In the genomic region with DNA sequence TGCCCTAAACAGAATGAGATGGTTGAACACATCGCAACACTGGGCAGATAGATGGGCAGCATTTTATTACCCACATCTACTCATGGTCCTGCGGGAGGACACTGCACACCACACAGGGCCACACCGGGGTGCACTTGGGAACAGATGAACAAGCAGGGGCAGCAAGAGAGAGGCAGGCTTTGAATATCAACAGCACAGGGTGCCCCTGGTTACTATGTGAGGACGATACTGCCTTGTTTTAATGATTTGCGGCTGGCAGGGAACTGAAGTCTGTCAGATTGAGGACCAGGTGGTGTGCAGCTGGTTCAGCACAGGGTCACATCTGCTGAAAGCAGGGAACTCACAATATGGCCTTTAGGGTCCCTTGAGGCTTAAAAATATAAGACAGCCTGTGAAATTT, we compare ENCODE assay signal across 21 cellular contexts.
DNase-seq lines count a peak whose midpoint lies in the region; ATAC-seq, FAIRE-seq and TF ChIP-seq lines count a peak whose summit lies in the region.
"Had no signal": no experiment of that assay in that cellular context is flagged by ENCODE, and none has a peak within 500 bp of the region (broad histone marks: within the 10 kb centered on the region; RNA-seq: fewer than 3 reads in every experiment).

No MANE protein-coding gene starts in this region.

- H3K4me1 Mint-ChIP-seq in glutamatergic neuron (ENCODE audit: low read depth, unreplicated experiment), result peaks cover 46% of the 10 kb centered on the region
- H3K4me1 Mint-ChIP-seq: activated CD4-positive, alpha-beta T cell treated with anti-CD3 and anti-CD28 coated beads, Interleukin-2, amount 10 ng/mL, durations not matched to agents 7 days and 5 days had no signal

- H3K4me2 ChIP-seq in KMS-11 (peak overlapping the region; percentile 84), trophoblast cell (ENCODE audit: low read length) (no peak overlapping the region), Karpas-422 (ENCODE audit: low read depth, low read length, poor library complexity, severe bottlenecking) (no peak overlapping the region)

- no peak overlapping the region for H3K18ac ChIP-seq in trophoblast cell (ENCODE audit: low read length)

- H3K79me2 ChIP-seq in KMS-11 (ENCODE audit: insufficient read depth, low read depth) (no peaks in the 10 kb centered on the region), trophoblast cell (ENCODE audit: control insufficient read depth, insufficient read depth, low read length, poor library complexity) (no peaks in the 10 kb centered on the region), Karpas-422 (ENCODE audit: low read length) (no peaks in the 10 kb centered on the region)

- no peak overlapping the region for H2BK5ac ChIP-seq in trophoblast cell (ENCODE audit: low read depth, low read length, poor library complexity)

- peaks cover 14% of the 10 kb centered on the region for H3K9me3 Mint-ChIP-seq in glutamatergic neuron (ENCODE audit: unreplicated experiment)
- H3K9me3 Mint-ChIP-seq: activated CD4-positive, alpha-beta T cell treated with anti-CD3 and anti-CD28 coated beads, Interleukin-2, amount 10 ng/mL, durations not matched to agents 7 days and 5 days had no signal

- no peak overlapping the region for H4K12ac ChIP-seq in trophoblast cell (ENCODE audit: low read depth, low read length)

- H2AFZ ChIP-seq in KMS-11 (ENCODE audit: low read depth) (no peak overlapping the region), trophoblast cell (ENCODE audit: insufficient read depth, low read length, poor library complexity) (no peak overlapping the region), Karpas-422 (ENCODE audit: low read length) (no peak overlapping the region)

- no peak overlapping the region for H3K14ac ChIP-seq in trophoblast cell (ENCODE audit: low read length)

- H3K4me3 ChIP-seq in KMS-11 (IDR thresholded peaks at IDR 0.05; ENCODE audit: insufficient read depth, low read depth, low read length) (no peak overlapping the region), trophoblast cell (ENCODE audit: low read depth, low read length) (no peak overlapping the region), Karpas-422 (ENCODE audit: low read length) (no peak overlapping the region)
- H3K4me3 ChIP-seq: left ventricle myocardium inferior, pancreas had no signal

- peak overlapping the region; percentile 79 for H3K4me3 Mint-ChIP-seq in glutamatergic neuron (ENCODE audit: unreplicated experiment)
- H3K4me3 Mint-ChIP-seq: activated CD4-positive, alpha-beta T cell treated with anti-CD3 and anti-CD28 coated beads, Interleukin-2, amount 10 ng/mL, durations not matched to agents 7 days and 5 days had no signal

- H3K9ac ChIP-seq in KMS-11 (peak overlapping the region; percentile 26), trophoblast cell (ENCODE audit: low read length) (no peak overlapping the region), Karpas-422 (ENCODE audit: low read length) (no peak overlapping the region)

- no peak for DNase-seq in GM12892 (ENCODE audit: insufficient read length)
- peak; percentile 80 for DNase-seq in glutamatergic neuron
- DNase-seq in trophoblast cell, result no peak
- DNase-seq in Karpas-422, result no peak
- DNase-seq in kidney tubule cell (ENCODE audit: low spot score), result no peak
- DNase-seq: activated CD4-positive, alpha-beta T cell treated with anti-CD3 and anti-CD28 coated beads, Interleukin-2, amount 10 ng/mL, durations not matched to agents 7 days and 5 days; activated naive CD4-positive, alpha-beta T cell treated with Interleukin-2 at 50 U/mL for 16 hours; COR-L47; foreskin melanocyte; HCEC 1CT; left ventricle myocardium inferior; NCI-H446 treated with DMSO at 0.1 percent for 48 hours; pancreas; PC-3; stimulated activated CD4-positive, alpha-beta T cell treated with anti-CD3 and anti-CD28 coated beads, Interleukin-4, amount 100 ng/mL, for 1 hour had no signal

- H4K91ac ChIP-seq in trophoblast cell (ENCODE audit: low read depth, low read length), result no peak overlapping the region

- H2AK5ac ChIP-seq in trophoblast cell (ENCODE audit: low read length), result no peak overlapping the region

- TF ChIP-seq CTCF in KMS-11 (conservative IDR thresholded peaks at IDR 0.05; ENCODE audit: low read depth, low read length) (no peak), glutamatergic neuron (IDR thresholded peaks at IDR 0.05; ENCODE audit: partially characterized antibody, unreplicated experiment) (no peak)

- no peaks in the 10 kb centered on the region for H3K9me3 ChIP-seq in trophoblast cell (ENCODE audit: insufficient read depth, low read depth, low read length)
- H3K9me3 ChIP-seq in Karpas-422 (ENCODE audit: low read length), result no peaks in the 10 kb centered on the region
- H3K9me3 ChIP-seq: pancreas had no signal

- H3K27ac ChIP-seq in KMS-11, result peak overlapping the region; percentile 91
- H3K27ac ChIP-seq in trophoblast cell (ENCODE audit: low read depth, low read length), result no peak overlapping the region
- H3K27ac ChIP-seq in Karpas-422 (ENCODE audit: low read length), result no peak overlapping the region
- H3K27ac ChIP-seq: left ventricle myocardium inferior, pancreas had no signal

- peak; percentile 53; the same call in 1 of the 2 replicates for TF ChIP-seq POLR2A in GM12892 (IDR thresholded peaks at IDR 0.05; ENCODE audit: low read depth, low read length)

- no peak overlapping the region for H3K23ac ChIP-seq in trophoblast cell (ENCODE audit: low read length)

- peak; percentile 96 for FAIRE-seq in GM12892 (lab: Jason Lieb, UNC)
- FAIRE-seq: astrocyte, G401.6, pancreas had no signal

- H3K4me1 ChIP-seq in KMS-11 (ENCODE audit: low read depth, poor library complexity, severe bottlenecking) (peaks cover 92% of the 10 kb centered on the region), trophoblast cell (ENCODE audit: control insufficient read depth in 1 of 2, insufficient read depth in 2 of 2, low read length in 2 of 2) (no peaks in the 10 kb centered on the region), Karpas-422 (ENCODE audit: low read length) (no peaks in the 10 kb centered on the region)
- H3K4me1 ChIP-seq: left ventricle myocardium inferior had no signal

- H3K79me1 ChIP-seq in trophoblast cell (ENCODE audit: low read length), result no peaks in the 10 kb centered on the region

- no peak overlapping the region for H3K4ac ChIP-seq in trophoblast cell (ENCODE audit: low read depth, low read length)

- no peaks in the 10 kb centered on the region for H4K20me1 ChIP-seq in KMS-11 (ENCODE audit: insufficient read depth)
- no peaks in the 10 kb centered on the region for H4K20me1 ChIP-seq in Karpas-422 (ENCODE audit: insufficient read depth, low read depth, low read length)

- no peak overlapping the region for H2BK120ac ChIP-seq in trophoblast cell (ENCODE audit: insufficient read depth, low read length, poor library complexity)

- peaks cover 7% of the 10 kb centered on the region for H3K27me3 Mint-ChIP-seq in glutamatergic neuron (ENCODE audit: unreplicated experiment)

- ATAC-seq in GM21737 (IDR thresholded peaks at IDR 0.05; ENCODE audit: unreplicated experiment), result peak; percentile 55
- no peak for ATAC-seq in GM21381 (IDR thresholded peaks at IDR 0.05; ENCODE audit: unreplicated experiment)
- ATAC-seq: pancreas, PC-3, SK-N-SH treated with all-trans-retinoic acid at 6 μM for 48 hours had no signal

- peak overlapping the region; percentile 100 for H3K27ac Mint-ChIP-seq in glutamatergic neuron (ENCODE audit: unreplicated experiment)
- H3K27ac Mint-ChIP-seq: activated CD4-positive, alpha-beta T cell treated with anti-CD3 and anti-CD28 coated beads, Interleukin-2, amount 10 ng/mL, durations not matched to agents 7 days and 5 days had no signal

- H3K36me3 Mint-ChIP-seq in glutamatergic neuron (ENCODE audit: unreplicated experiment), result no peaks in the 10 kb centered on the region

- H3K27me3 ChIP-seq in KMS-11 (ENCODE audit: insufficient read depth, low read depth) (no peaks in the 10 kb centered on the region), trophoblast cell (ENCODE audit: insufficient read depth, low read length) (no peaks in the 10 kb centered on the region), Karpas-422 (ENCODE audit: low read length) (no peaks in the 10 kb centered on the region)
- H3K27me3 ChIP-seq: pancreas had no signal

- H2BK12ac ChIP-seq in trophoblast cell (ENCODE audit: low read length), result no peak overlapping the region

- no peak overlapping the region for H4K8ac ChIP-seq in trophoblast cell (ENCODE audit: low read depth, low read length)

- H3K9me2 ChIP-seq in Karpas-422 (replicated peaks; ENCODE audit: insufficient read depth, low read length), result no peaks in the 10 kb centered on the region

- H3K36me3 ChIP-seq in KMS-11 (ENCODE audit: insufficient read depth) (no peaks in the 10 kb centered on the region), trophoblast cell (ENCODE audit: control insufficient read depth in 1 of 2, insufficient read depth in 2 of 2, low read length in 2 of 2) (no peaks in the 10 kb centered on the region), Karpas-422 (ENCODE audit: insufficient read depth, low read length) (no peaks in the 10 kb centered on the region)
- H3K36me3 ChIP-seq: left ventricle myocardium inferior, pancreas had no signal

- no CpG with 5 or more reads among the region's 5 CpGs for WGBS in trophoblast cell (ENCODE audit: extremely low coverage, insufficient coverage, insufficient read length)
